ENCODE assay signal across 14 cellular contexts in the genomic region with DNA sequence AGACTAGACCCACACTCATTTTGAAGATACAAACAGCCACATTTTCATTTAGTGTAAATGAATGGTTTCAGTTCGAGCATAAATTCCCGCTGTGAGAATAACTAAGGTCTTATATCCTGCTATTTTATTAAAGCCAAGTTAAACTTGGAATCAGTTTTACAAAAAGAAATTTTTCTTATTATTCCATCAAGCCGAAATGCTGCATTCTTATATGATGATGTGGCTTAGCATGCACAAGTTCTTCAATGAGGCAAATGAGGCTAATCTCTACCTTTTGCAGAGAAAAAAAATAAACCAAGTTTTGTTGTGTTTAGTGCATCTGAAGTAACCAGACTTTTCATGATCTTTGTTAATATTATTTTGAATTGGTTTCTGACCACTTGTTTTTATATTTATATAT.
"Had no signal": no experiment of that assay in that cellular context is flagged by ENCODE, and none has a peak within 500 bp of the region (broad histone marks: within the 10 kb centered on the region; RNA-seq: fewer than 3 reads in every experiment).

No MANE protein-coding gene starts in this region.

- H3K9me3 ChIP-seq: gastrocnemius medialis, ovary, suprapubic skin had no signal

- H3K36me3 Mint-ChIP-seq: naive thymus-derived CD4-positive, alpha-beta T cell had no signal

- H3K27me3 ChIP-seq: brain microvascular endothelial cell, gastrocnemius medialis, ovary, spleen, suprapubic skin had no signal

- H3K27ac Mint-ChIP-seq: activated naive CD4-positive, alpha-beta T cell treated with anti-CD3 and anti-CD28 coated beads for 36 hours; activated T-helper 17 cell treated with anti-CD3 and anti-CD28 coated beads, Interleukin-2, amount 50 U/mL, for 72 hours; naive thymus-derived CD4-positive, alpha-beta T cell; stimulated activated naive CD8-positive, alpha-beta T cell treated with anti-CD3 and anti-CD28 coated beads, Interleukin-15, Interleukin-2, amounts not matched to agents 100 ng/mL and 50 ng/mL, for 24 hours; T-helper 1 cell treated with Interleukin-12 subunit alpha and Interleukin-12 subunit beta and Interleukin-4 antibody, amounts not matched to agents 30 μg/mL and 1 μg/mL, for 36 hours had no signal

- H3K27me3 Mint-ChIP-seq: activated T-helper 17 cell treated with anti-CD3 and anti-CD28 coated beads, Interleukin-2, amount 50 U/mL, for 72 hours; naive thymus-derived CD4-positive, alpha-beta T cell; stimulated activated naive CD8-positive, alpha-beta T cell treated with anti-CD3 and anti-CD28 coated beads, Interleukin-15, Interleukin-2, amounts not matched to agents 100 ng/mL and 50 ng/mL, for 24 hours had no signal

- H3K4me3 ChIP-seq: gastrocnemius medialis, lung, ovary, spleen, suprapubic skin had no signal

- H3K27ac ChIP-seq: brain microvascular endothelial cell, gastrocnemius medialis, ovary, spleen, suprapubic skin, WERI-Rb-1 had no signal

- H3K36me3 ChIP-seq: brain microvascular endothelial cell, gastrocnemius medialis, ovary, spleen, suprapubic skin, WERI-Rb-1 had no signal

- H3K4me1 Mint-ChIP-seq: activated T-helper 17 cell treated with anti-CD3 and anti-CD28 coated beads, Interleukin-2, amount 50 U/mL, for 72 hours; naive thymus-derived CD4-positive, alpha-beta T cell had no signal

- H3K9me3 Mint-ChIP-seq: stimulated activated naive CD8-positive, alpha-beta T cell treated with anti-CD3 and anti-CD28 coated beads, Interleukin-15, Interleukin-2, amounts not matched to agents 100 ng/mL and 50 ng/mL, for 24 hours; T-helper 1 cell treated with Interleukin-12 subunit alpha and Interleukin-12 subunit beta and Interleukin-4 antibody, amounts not matched to agents 30 μg/mL and 1 μg/mL, for 36 hours had no signal

- H3K4me1 ChIP-seq: gastrocnemius medialis, spleen, suprapubic skin had no signal

- H3K4me3 Mint-ChIP-seq: activated naive CD4-positive, alpha-beta T cell treated with anti-CD3 and anti-CD28 coated beads for 36 hours; activated T-helper 17 cell treated with anti-CD3 and anti-CD28 coated beads, Interleukin-2, amount 50 U/mL, for 72 hours; naive thymus-derived CD4-positive, alpha-beta T cell; stimulated activated naive CD8-positive, alpha-beta T cell treated with anti-CD3 and anti-CD28 coated beads, Interleukin-15, Interleukin-2, amounts not matched to agents 100 ng/mL and 50 ng/mL, for 24 hours; T-helper 1 cell treated with Interleukin-12 subunit alpha and Interleukin-12 subunit beta and Interleukin-4 antibody, amounts not matched to agents 30 μg/mL and 1 μg/mL, for 36 hours had no signal

- DNase-seq: activated CD4-positive, alpha-beta T cell treated with anti-CD3 and anti-CD28 coated beads, Interleukin-2, amount 50 U/mL, for 48 hours; activated naive CD4-positive, alpha-beta T cell treated with anti-CD3 and anti-CD28 coated beads for 36 hours; brain microvascular endothelial cell; gastrocnemius medialis; naive thymus-derived CD4-positive, alpha-beta T cell; ovary; spleen; trophoblast cell; WERI-Rb-1 had no signal
